ENCODE assay signal across 28 cellular contexts in the genomic region with DNA sequence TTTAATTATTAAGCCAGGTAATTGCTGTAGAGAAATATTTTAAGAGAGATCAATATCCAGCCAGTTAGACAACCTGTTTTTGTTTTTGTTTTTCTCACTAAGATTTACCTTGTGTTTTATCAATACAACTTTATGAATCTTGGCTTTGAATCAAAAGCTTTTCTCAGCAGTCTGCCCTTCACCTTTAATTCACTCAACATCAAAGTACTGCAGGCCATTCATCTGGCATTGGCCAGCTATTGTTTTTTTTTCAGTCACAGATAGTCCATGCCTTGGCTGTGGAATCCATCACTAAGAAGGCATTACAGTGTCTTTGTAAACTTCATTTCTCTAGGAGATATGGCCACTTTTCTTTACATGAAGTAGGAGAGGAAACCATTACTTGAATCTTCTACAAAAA.
"Had no signal": no experiment of that assay in that cellular context is flagged by ENCODE, and none has a peak within 500 bp of the region (broad histone marks: within the 10 kb centered on the region; RNA-seq: fewer than 3 reads in every experiment).

No MANE protein-coding gene starts in this region.

- H3K36me3 ChIP-seq: brain microvascular endothelial cell, esophagus muscularis mucosa, gastrocnemius medialis, heart right ventricle had no signal

- ATAC-seq: activated CD4-positive, CD25-positive, alpha-beta regulatory T cell treated with anti-CD3 and anti-CD28 coated beads, Interleukin-2, amount 50 U/mL, for 24 hours; activated CD8-positive, alpha-beta T cell treated with anti-CD3 and anti-CD28 coated beads for 36 hours; activated T-cell treated with anti-CD3 and anti-CD28 coated beads, Interleukin-2, amount 50 U/mL, for 4 hours; activated T-helper 17 cell treated with anti-CD3 and anti-CD28 coated beads, Interleukin-2, amount 50 U/mL, for 72 hours; foreskin keratinocyte; gastrocnemius medialis; heart right ventricle had no signal

- DNase-seq: activated B cell treated with CpG ODN at 0.5 μM for 24 hours; activated CD4-positive, alpha-beta T cell treated with anti-CD3 and anti-CD28 coated beads for 48 hours; activated CD4-positive, alpha-beta T cell treated with anti-CD3 and anti-CD28 coated beads, Interleukin-2, amount 50 U/mL, for 1 hour; activated CD4-positive, alpha-beta T cell treated with anti-CD3 and anti-CD28 coated beads, Interleukin-2, amount 50 U/mL, for 48 hours; activated CD8-positive, alpha-beta memory T cell treated with anti-CD3 and anti-CD28 coated beads for 24 hours; activated CD8-positive, alpha-beta T cell treated with anti-CD3 and anti-CD28 coated beads for 36 hours; activated effector memory CD4-positive, alpha-beta T cell treated with Interleukin-2 at 50 U/mL for 16 hours; activated gamma-delta T cell treated with Interleukin-2 at 50 U/mL for 16 hours; activated naive CD4-positive, alpha-beta T cell treated with anti-CD3 and anti-CD28 coated beads, Interleukin-2, amount 50 U/mL, for 16 hours; activated naive CD4-positive, alpha-beta T cell treated with Interleukin-2 at 50 U/mL for 16 hours; activated T-cell treated with anti-CD3 and anti-CD28 coated beads, Interleukin-2, amount 50 U/mL, for 4 hours; amniotic stem cell; anterior cingulate cortex; brain microvascular endothelial cell; dorsolateral prefrontal cortex; effector memory CD4-positive, alpha-beta T cell; erythroblast; foreskin keratinocyte; gastrocnemius medialis; heart right ventricle; T1000; WERI-Rb-1 had no signal

- H3K4me3 ChIP-seq: coronary artery, dorsolateral prefrontal cortex, esophagus muscularis mucosa, gastrocnemius medialis, heart right ventricle, hepatocyte had no signal

- H3K9me3 ChIP-seq: esophagus muscularis mucosa, gastrocnemius medialis, heart right ventricle had no signal

- H3K4me1 ChIP-seq: gastrocnemius medialis had no signal

- FAIRE-seq: bronchial epithelial cell had no signal

- H3K27me3 ChIP-seq: brain microvascular endothelial cell, dorsolateral prefrontal cortex, esophagus muscularis mucosa, foreskin keratinocyte, gastrocnemius medialis, heart right ventricle, hepatocyte had no signal
